11 cellular contexts compared by ENCODE assay signal in genomic region chr17:35807371-35808144, GRCh38. TPM values are rescaled to one million over a fixed set of nuclear protein-coding genes. Genes with fewer than 3 reads are reported as not detected.
A peak's percentile ranks its signal among the peaks of the same experiment; 100 is the strongest.
DNase-seq lines count a peak whose midpoint lies in the region; ATAC-seq and TF ChIP-seq lines count a peak whose summit lies in the region.
"Had no signal": no experiment of that assay in that cellular context is flagged by ENCODE, and none has a peak within 500 bp of the region (broad histone marks: within the 10 kb centered on the region; RNA-seq: fewer than 3 reads in every experiment).

No MANE protein-coding gene starts in this region.

- H3K4me3 Mint-ChIP-seq in Caco-2 (ENCODE audit: unreplicated experiment), result peak overlapping the region; percentile 92
- peak overlapping the region; percentile 95 for H3K4me3 Mint-ChIP-seq in natural killer cell treated with Interleukin-12 subunit alpha and Interleukin-12 subunit beta and Interleukin-15 and Interleukin-18, amount 100 ng/mL, for 72 hours

- peak overlapping the region; percentile 94 for H3K4me2 ChIP-seq in OCI-LY3 (ENCODE audit: low read length)

- no TSS peak for BruUV-seq in Caco-2 (replicated peaks; lab: Mats Ljungman, UMichigan)

- intact Hi-C loops in Caco-2 (cut with micrococcal nuclease; ENCODE audit: unreplicated experiment), result loop anchor here (2.0 kb wide), 1 partner anchor 221 kb away; the partner anchor contains the start of gene AP2B1

- H3K27ac ChIP-seq in OCI-LY3 (ENCODE audit: low read length), result no peak overlapping the region

- H3K36me3 ChIP-seq in Caco-2 (ENCODE audit: control insufficient read depth, insufficient read depth, low read length), result no peaks in the 10 kb centered on the region
- peaks cover 16% of the 10 kb centered on the region for H3K36me3 ChIP-seq in OCI-LY3 (replicated peaks; ENCODE audit: low read depth, low read length)

- peak overlapping the region; percentile 98; the same call in 1 of the 2 replicates for H3K9ac ChIP-seq in OCI-LY3 (ENCODE audit: low read length)

- H3K4me1 Mint-ChIP-seq in Caco-2 (ENCODE audit: low read depth, unreplicated experiment), result peaks cover 21% of the 10 kb centered on the region
- H3K4me1 Mint-ChIP-seq in natural killer cell treated with Interleukin-12 subunit alpha and Interleukin-12 subunit beta and Interleukin-15 and Interleukin-18, amount 100 ng/mL, for 72 hours (ENCODE audit: low read depth in 2 of 2), result peaks cover 35 to 48% of the 10 kb centered on the region in 2 donors

- H3K27me3 ChIP-seq in Caco-2 (replicated peaks; ENCODE audit: control insufficient read depth, insufficient read depth, low read length) (no peaks in the 10 kb centered on the region), OCI-LY3 (ENCODE audit: low read depth, low read length) (peaks cover 21% of the 10 kb centered on the region)

- peaks cover 33% of the 10 kb centered on the region for H3K79me2 ChIP-seq in OCI-LY3 (ENCODE audit: low read length)

- H3K4me3 ChIP-seq in Caco-2 (ENCODE audit: low read depth, low read length) (no peak overlapping the region), OCI-LY3 (ENCODE audit: low read length) (no peak overlapping the region), cardiac fibroblast (replicated peaks in 1 of 2; ENCODE audit: low read depth in 2 of 2, low read length in 2 of 2) (no peak overlapping the region)

- H3K9me3 ChIP-seq in Caco-2 (no peaks in the 10 kb centered on the region), OCI-LY3 (ENCODE audit: insufficient read depth, low read length) (no peaks in the 10 kb centered on the region)

- no peaks in the 10 kb centered on the region for H3K9me3 Mint-ChIP-seq in Caco-2 (ENCODE audit: unreplicated experiment)
- H3K9me3 Mint-ChIP-seq in natural killer cell treated with Interleukin-12 subunit alpha and Interleukin-12 subunit beta and Interleukin-15 and Interleukin-18, amount 100 ng/mL, for 72 hours, result no peaks in the 10 kb centered on the region

- no peak for ATAC-seq in natural killer cell treated with Interleukin-12 subunit alpha and Interleukin-12 subunit beta and Interleukin-15 and Interleukin-18, amount 100 ng/mL, for 72 hours
- ATAC-seq in HG03342 (IDR thresholded peaks at IDR 0.05; ENCODE audit: unreplicated experiment) (no peak), HG03045 (IDR thresholded peaks at IDR 0.05; ENCODE audit: unreplicated experiment) (no peak)
- ATAC-seq: esophagus mucosa had no signal

- CTCF ChIA-PET in Caco-2 (lab: Charles Lee), result interaction anchor here (1.1 to 2.4 kb wide), 5 partner anchors 11 to 60 kb away, joined by 3 to 83 read pairs (median 5); no protein-coding TSS in a partner anchor

- TF ChIP-seq CTCF in Caco-2 (IDR thresholded peaks at IDR 0.05; ENCODE audit: insufficient read depth in 1 of 2, low read depth in 1 of 2, low read length in 1 of 2, severe bottlenecking in 1 of 2, unreplicated experiment in 1 of 2), result no peak
- TF ChIP-seq CTCF in OCI-LY3 (IDR thresholded peaks at IDR 0.05; ENCODE audit: low read depth, low read length), result no peak
- no peak for TF ChIP-seq CTCF in cardiac fibroblast (IDR thresholded peaks at IDR 0.05; ENCODE audit: low read depth, low read length)

- H3K4me1 ChIP-seq in Caco-2 (peaks cover 12% of the 10 kb centered on the region; the same call in 1 of the 2 replicates), OCI-LY3 (ENCODE audit: low read length) (peaks cover 25% of the 10 kb centered on the region)

- POLR2A ChIA-PET in Caco-2 (lab: Charles Lee), result no interaction called here

- H4K20me1 ChIP-seq in OCI-LY3 (ENCODE audit: insufficient read depth, low read length), result peaks cover 24% of the 10 kb centered on the region

- peak overlapping the region; percentile 99 for H3K27ac Mint-ChIP-seq in Caco-2 (ENCODE audit: unreplicated experiment)
- peak overlapping the region; percentile 94 to 95 for H3K27ac Mint-ChIP-seq in natural killer cell treated with Interleukin-12 subunit alpha and Interleukin-12 subunit beta and Interleukin-15 and Interleukin-18, amount 100 ng/mL, for 72 hours

- H3K36me3 Mint-ChIP-seq in Caco-2 (ENCODE audit: insufficient read depth, unreplicated experiment), result peaks cover 30% of the 10 kb centered on the region
- H3K36me3 Mint-ChIP-seq in natural killer cell treated with Interleukin-12 subunit alpha and Interleukin-12 subunit beta and Interleukin-15 and Interleukin-18, amount 100 ng/mL, for 72 hours, result peaks cover 11% of the 10 kb centered on the region

- no peaks in the 10 kb centered on the region for H3K27me3 Mint-ChIP-seq in Caco-2 (ENCODE audit: insufficient read depth, unreplicated experiment)
- no peaks in the 10 kb centered on the region for H3K27me3 Mint-ChIP-seq in natural killer cell treated with Interleukin-12 subunit alpha and Interleukin-12 subunit beta and Interleukin-15 and Interleukin-18, amount 100 ng/mL, for 72 hours

- H2AFZ ChIP-seq in OCI-LY3 (ENCODE audit: low read depth, low read length), result no peak overlapping the region

- DNase-seq in Caco-2, result no peak
- DNase-seq in cardiac fibroblast (ENCODE audit: low read depth in 2 of 2), result peak; percentile 67 to 73
- no peak for DNase-seq in natural killer cell treated with Interleukin-12 subunit alpha and Interleukin-12 subunit beta and Interleukin-15 and Interleukin-18, amount 100 ng/mL, for 72 hours (ENCODE audit: low spot score)
- DNase-seq in NCI-H748 treated with DMSO at 0.1 percent for 48 hours (lab: John Stamatoyannopoulos, UW), result no peak
- no peak for DNase-seq in NCI-H2029 (lab: John Stamatoyannopoulos, UW)
- DNase-seq: NCI-H1694 had no signal

RNA-seq across cellular contexts. Expression of gene TAF15, which starts 1.7 kb away (rescaled TPM):
- 335 and 350 TPM in 2 replicates for total RNA-seq in Caco-2 (2022)
- 100 to 1,000 TPM; 235 to 249 TPM for total RNA-seq in natural killer cell treated with Interleukin-12 subunit alpha and Interleukin-12 subunit beta and Interleukin-15 and Interleukin-18, amount 100 ng/mL, for 72 hours

RNA-seq across cellular contexts. Expression of gene MMP28, which starts 12.1 kb away (rescaled TPM):
- total RNA-seq in Caco-2 (2022), result not detected in 2 replicates
- not detected for total RNA-seq in natural killer cell treated with Interleukin-12 subunit alpha and Interleukin-12 subunit beta and Interleukin-15 and Interleukin-18, amount 100 ng/mL, for 72 hours
- total RNA-seq: SK-MEL-5 had no signal

RNA-seq across cellular contexts. Expression of gene C17orf50, which starts 46.9 kb away (rescaled TPM):
- not detected in 2 replicates for total RNA-seq in Caco-2 (2022)
- total RNA-seq in natural killer cell treated with Interleukin-12 subunit alpha and Interleukin-12 subunit beta and Interleukin-15 and Interleukin-18, amount 100 ng/mL, for 72 hours, result not detected
- total RNA-seq: esophagus mucosa, SK-MEL-5 had no signal

RNA-seq across cellular contexts. Expression of gene GAS2L2, which starts 54.5 kb away (rescaled TPM):
- total RNA-seq in Caco-2 (2022), result not detected in 2 replicates
- not detected for total RNA-seq in natural killer cell treated with Interleukin-12 subunit alpha and Interleukin-12 subunit beta and Interleukin-15 and Interleukin-18, amount 100 ng/mL, for 72 hours
- total RNA-seq: esophagus mucosa, SK-MEL-5 had no signal

Comparison
In these comparisons a context has a peak if more than half of its experiments do, and no peak if none do; other contexts are left out.
1. DNase-seq: peak in cardiac fibroblast (2 of 2); none in Caco-2 (0 of 2), natural killer cell treated with Interleukin-12 subunit alpha and Interleukin-12 subunit beta and Interleukin-15 and Interleukin-18, amount 100 ng/mL, for 72 hours (single experiment), NCI-H748 treated with DMSO at 0.1 percent for 48 hours (single experiment) and NCI-H2029 (single experiment).